In genomic region chr2:235639387-235639786, GRCh38 we compare ENCODE assay signal across 8 cellular contexts.
DNase-seq lines count a peak whose midpoint lies in the region; ATAC-seq and TF ChIP-seq lines count a peak whose summit lies in the region.

No MANE protein-coding gene starts in this region.

- H3K9me3 Mint-ChIP-seq in stimulated activated effector memory CD8-positive, alpha-beta T cell treated with anti-CD3 and anti-CD28 coated beads, Interleukin-12 subunit alpha, Interleukin-12 subunit beta, amount 100 ng/mL, for 72 hours, result no peaks in the 10 kb centered on the region
- no peaks in the 10 kb centered on the region for H3K9me3 Mint-ChIP-seq in naive thymus-derived CD4-positive, alpha-beta T cell

- H3K27me3 Mint-ChIP-seq in naive thymus-derived CD4-positive, alpha-beta T cell, result peaks cover 10 to 40% (median 31%) of the 10 kb centered on the region in 5 donors

- H3K4me1 Mint-ChIP-seq in stimulated activated effector memory CD8-positive, alpha-beta T cell treated with anti-CD3 and anti-CD28 coated beads, Interleukin-12 subunit alpha, Interleukin-12 subunit beta, amount 100 ng/mL, for 72 hours, result peaks cover 44% of the 10 kb centered on the region
- peaks cover 0 to 2% (median 0%) of the 10 kb centered on the region in 7 donors for H3K4me1 Mint-ChIP-seq in naive thymus-derived CD4-positive, alpha-beta T cell

- no peaks in the 10 kb centered on the region for H3K9me2 ChIP-seq in hepatocyte (replicated peaks; ENCODE audit: insufficient read depth)

- H3K27ac ChIP-seq in HEK293 (ENCODE audit: extremely low read depth, low read depth, low read length) (peak overlapping the region; percentile 10; the same call in 1 of the 2 replicates), hepatocyte (peak overlapping the region; percentile 64)
- H3K27ac ChIP-seq in naive thymus-derived CD4-positive, alpha-beta T cell (ENCODE audit: low read depth, low read length), result no peak overlapping the region

- POLR2A ChIA-PET in HEK293 (lab: Yijun Ruan, JAX), result interaction anchor here (1.4 kb wide), 1 partner anchor 10 kb away, joined by 3 read pairs; no protein-coding TSS in a partner anchor
- POLR2A ChIA-PET in naive thymus-derived CD4-positive, alpha-beta T cell (lab: Charles Lee), result no interaction called here

- no peak overlapping the region for H3K4me2 ChIP-seq in hepatocyte

- WGBS in hepatocyte (ENCODE audit: low lambda C conversion rate, missing lambda C conversion rate), result 72% methylated on average over 10 of the region's 10 CpGs

- H3K9me3 ChIP-seq in HEK293 (ENCODE audit: control insufficient read depth, insufficient read depth, low read depth, low read length) (no peaks in the 10 kb centered on the region), hepatocyte (ENCODE audit: low read depth) (no peaks in the 10 kb centered on the region)
- no peaks in the 10 kb centered on the region for H3K9me3 ChIP-seq in naive thymus-derived CD4-positive, alpha-beta T cell (ENCODE audit: control insufficient read depth in 2 of 3, low read length in 3 of 3)

- H3K4me1 ChIP-seq in HEK293 (ENCODE audit: control insufficient read depth, insufficient read depth, low read length) (peaks cover 27% of the 10 kb centered on the region), hepatocyte (ENCODE audit: insufficient read depth) (peaks cover 19% of the 10 kb centered on the region)
- no peaks in the 10 kb centered on the region for H3K4me1 ChIP-seq in naive thymus-derived CD4-positive, alpha-beta T cell (ENCODE audit: control insufficient read depth in 2 of 2, insufficient read depth in 2 of 2, low read length in 2 of 2)

- no peak overlapping the region for H2AFZ ChIP-seq in hepatocyte

- CTCF ChIA-PET in HEK293 (lab: Yijun Ruan, JAX), result interaction anchor here (0.6 to 1.9 kb wide), 9 partner anchors 14 to 159 kb away, joined by 3 to 10 read pairs (median 4); no protein-coding TSS in a partner anchor
- CTCF ChIA-PET in naive thymus-derived CD4-positive, alpha-beta T cell (lab: Charles Lee), result no interaction called here

- intact Hi-C loops in naive thymus-derived CD4-positive, alpha-beta T cell (cut with micrococcal nuclease), result no loop called here

- peak overlapping the region; percentile 68 for H3K27ac Mint-ChIP-seq in stimulated activated effector memory CD8-positive, alpha-beta T cell treated with anti-CD3 and anti-CD28 coated beads, Interleukin-12 subunit alpha, Interleukin-12 subunit beta, amount 100 ng/mL, for 72 hours
- H3K27ac Mint-ChIP-seq in naive thymus-derived CD4-positive, alpha-beta T cell, result no peak overlapping the region

- H3K4me3 ChIP-seq in HEK293 (ENCODE audit: low read depth, low read length), result no peak overlapping the region
- H3K4me3 ChIP-seq in hepatocyte, result no peak overlapping the region
- no peak overlapping the region for H3K4me3 ChIP-seq in naive thymus-derived CD4-positive, alpha-beta T cell (ENCODE audit: low read length)

- H3K27me3 ChIP-seq in hepatocyte, result no peaks in the 10 kb centered on the region
- H3K27me3 ChIP-seq in naive thymus-derived CD4-positive, alpha-beta T cell (ENCODE audit: control insufficient read depth in 2 of 2, insufficient read depth in 2 of 2, low read length in 2 of 2), result no peaks in the 10 kb centered on the region

- peaks cover 56% of the 10 kb centered on the region for H3K79me2 ChIP-seq in hepatocyte

- TF ChIP-seq CTCF in HEK293 (tag by site-specific recombination; IDR thresholded peaks at IDR 0.05) (no peak), hepatocyte (IDR thresholded peaks at IDR 0.05; ENCODE audit: poor library complexity) (no peak)

- H3K36me3 ChIP-seq in HEK293 (ENCODE audit: control insufficient read depth in 2 of 2, insufficient read depth in 1 of 2, low read length in 2 of 2) (no peaks in the 10 kb centered on the region), hepatocyte (replicated peaks; ENCODE audit: insufficient read depth, low read depth) (no peaks in the 10 kb centered on the region)
- H3K36me3 ChIP-seq in naive thymus-derived CD4-positive, alpha-beta T cell (ENCODE audit: control insufficient read depth in 2 of 3, insufficient read depth in 3 of 3, low read length in 3 of 3), result no peaks in the 10 kb centered on the region

- DNase-seq in anterior cingulate cortex (lab: John Stamatoyannopoulos, UW) (peak in 52 of 58 donors; percentile 26 to 95 (median 79)), hepatocyte (ENCODE audit: low spot score) (peak; percentile 65)
- DNase-seq in stimulated activated effector memory CD8-positive, alpha-beta T cell treated with anti-CD3 and anti-CD28 coated beads, Interleukin-12 subunit alpha, Interleukin-12 subunit beta, amount 100 ng/mL, for 72 hours (ENCODE audit: low spot score in 2 of 2), result no peak
- no peak for DNase-seq in naive thymus-derived CD4-positive, alpha-beta T cell

- H4K20me1 ChIP-seq in hepatocyte (ENCODE audit: insufficient read depth, poor library complexity, severe bottlenecking), result peaks cover 21% of the 10 kb centered on the region

- H3K36me3 Mint-ChIP-seq in stimulated activated effector memory CD8-positive, alpha-beta T cell treated with anti-CD3 and anti-CD28 coated beads, Interleukin-12 subunit alpha, Interleukin-12 subunit beta, amount 100 ng/mL, for 72 hours, result no peaks in the 10 kb centered on the region
- no peaks in the 10 kb centered on the region for H3K36me3 Mint-ChIP-seq in naive thymus-derived CD4-positive, alpha-beta T cell

- H3K4me3 Mint-ChIP-seq in stimulated activated effector memory CD8-positive, alpha-beta T cell treated with anti-CD3 and anti-CD28 coated beads, Interleukin-12 subunit alpha, Interleukin-12 subunit beta, amount 100 ng/mL, for 72 hours, result peak overlapping the region; percentile 15
- H3K4me3 Mint-ChIP-seq in naive thymus-derived CD4-positive, alpha-beta T cell, result no peak overlapping the region

- ATAC-seq in stimulated activated effector memory CD8-positive, alpha-beta T cell treated with anti-CD3 and anti-CD28 coated beads, Interleukin-12 subunit alpha, Interleukin-12 subunit beta, amount 100 ng/mL, for 72 hours, result peak; percentile 75
- ATAC-seq in GM21723 (IDR thresholded peaks at IDR 0.05; ENCODE audit: unreplicated experiment), result no peak
- no peak for ATAC-seq in GM18498 (IDR thresholded peaks at IDR 0.05; ENCODE audit: unreplicated experiment)
- no peak for ATAC-seq in GM18873 (IDR thresholded peaks at IDR 0.05; ENCODE audit: low FRiP score, unreplicated experiment)
- ATAC-seq in naive thymus-derived CD4-positive, alpha-beta T cell, result no peak

TF ChIP-seq in HEK293, 187 proteins besides CTCF, POLR2A, EP300 and RAD21 (continues in another document):
- peak; percentile 70 for TF ChIP-seq ZFHX2 (tag by site-specific recombination; conservative IDR thresholded peaks at IDR 0.05)
- TF ChIP-seq ZEB2 (tag by site-specific recombination; IDR thresholded peaks at IDR 0.05), result no peak
- peak; percentile 40; the same call in 1 of the 2 replicates for TF ChIP-seq ZIC2 (tag by site-specific recombination; IDR thresholded peaks at IDR 0.05)
- 0 out of 2 replicates have a peak, but pooled peaks have one; percentile 27 for TF ChIP-seq HIC1 (tag by site-specific recombination; IDR thresholded peaks at IDR 0.05)
- no peak for TF ChIP-seq ZNF239 (tag by site-specific recombination; IDR thresholded peaks at IDR 0.05)
- TF ChIP-seq REPIN1 (tag by site-specific recombination; IDR thresholded peaks at IDR 0.05; ENCODE audit: low read depth), result no peak
- peak; percentile 67; the same call in 1 of the 2 replicates for TF ChIP-seq ZNF629 (tag by site-specific recombination; IDR thresholded peaks at IDR 0.05)
- TF ChIP-seq ZNF777 (tag by site-specific recombination; IDR thresholded peaks at IDR 0.05; ENCODE audit: borderline replicate concordance), result no peak
- TF ChIP-seq ZNF280D (tag by site-specific recombination; IDR thresholded peaks at IDR 0.05), result no peak

Comparison
In these comparisons a context has a peak if more than half of its experiments do, and no peak if none do; other contexts are left out.
1. DNase-seq: peak in anterior cingulate cortex (52 of 58) and hepatocyte (single experiment); none in stimulated activated effector memory CD8-positive, alpha-beta T cell treated with anti-CD3 and anti-CD28 coated beads, Interleukin-12 subunit alpha, Interleukin-12 subunit beta, amount 100 ng/mL, for 72 hours (0 of 2) and naive thymus-derived CD4-positive, alpha-beta T cell (0 of 9).